Comparison of ENCODE assay signal across 1 cellular context in genomic region chr11:118673361-118674093, GRCh38.
TF ChIP-seq lines count a peak whose summit lies in the region.

No MANE protein-coding gene starts in this region.

TF ChIP-seq in HepG2, 621 proteins besides CTCF, POLR2A, EP300 and RAD21 (continued from another document and continues in another):
- TF ChIP-seq KIAA2018 (CRISPR knock-in tag; IDR thresholded peaks at IDR 0.05; ENCODE audit: borderline replicate concordance) (no peak), ZNF678 (CRISPR knock-in tag; IDR thresholded peaks at IDR 0.05) (no peak), BCLAF1 (IDR thresholded peaks at IDR 0.05) (no peak), ZNF343 (CRISPR knock-in tag; IDR thresholded peaks at IDR 0.05) (peak; percentile 52; the same call in 1 of the 2 replicates), PBX2 (CRISPR knock-in tag; IDR thresholded peaks at IDR 0.05) (no peak), ZNF766 (CRISPR knock-in tag; IDR thresholded peaks at IDR 0.05; ENCODE audit: borderline replicate concordance) (no peak), GATAD2A (CRISPR knock-in tag; IDR thresholded peaks at IDR 0.05) (peak; percentile 70), ZNF430 (CRISPR knock-in tag; IDR thresholded peaks at IDR 0.05) (no peak), SKIL (CRISPR knock-in tag; IDR thresholded peaks at IDR 0.05; ENCODE audit: borderline replicate concordance) (no peak), TBX2 (CRISPR knock-in tag; IDR thresholded peaks at IDR 0.05; ENCODE audit: borderline replicate concordance) (peak; percentile 99), ZNF382 (CRISPR knock-in tag; IDR thresholded peaks at IDR 0.05; ENCODE audit: borderline replicate concordance) (no peak), RNF2 (conservative IDR thresholded peaks at IDR 0.05; ENCODE audit: low read depth) (no peak), FOXO1 (CRISPR knock-in tag; IDR thresholded peaks at IDR 0.05) (peak; percentile 74), ZNF253 (CRISPR knock-in tag; IDR thresholded peaks at IDR 0.05; ENCODE audit: borderline replicate concordance) (no peak), PRMT3 (CRISPR knock-in tag; IDR thresholded peaks at IDR 0.05; ENCODE audit: borderline replicate concordance, low read depth) (no peak), SIX4 (CRISPR knock-in tag; IDR thresholded peaks at IDR 0.05) (no peak), ZNF20 (CRISPR knock-in tag; IDR thresholded peaks at IDR 0.05) (no peak), ZNF598 (CRISPR knock-in tag; IDR thresholded peaks at IDR 0.05; ENCODE audit: borderline replicate concordance) (no peak; the same call in 1 of the 2 replicates), ZSCAN30 (CRISPR knock-in tag; IDR thresholded peaks at IDR 0.05) (no peak), ZNF362 (CRISPR knock-in tag; IDR thresholded peaks at IDR 0.05; ENCODE audit: borderline replicate concordance) (peak; percentile 35; the same call in 1 of the 2 replicates), TFAP4 (IDR thresholded peaks at IDR 0.05; ENCODE audit: borderline replicate concordance, low read depth) (peak; percentile 84; the same call in 1 of the 2 replicates), ZNF556 (CRISPR knock-in tag; IDR thresholded peaks at IDR 0.05; ENCODE audit: borderline replicate concordance) (0 out of 2 replicates have a peak, but pooled peaks have one; percentile 60), HCFC1 (IDR thresholded peaks at IDR 0.05; ENCODE audit: low read depth, low read length) (no peak), THRA (CRISPR knock-in tag; IDR thresholded peaks at IDR 0.05; ENCODE audit: borderline replicate concordance) (peak; percentile 21; the same call in 1 of the 2 replicates), ZHX1 (CRISPR knock-in tag; IDR thresholded peaks at IDR 0.05; ENCODE audit: low read depth) (no peak), CCDC6 (CRISPR knock-in tag; IDR thresholded peaks at IDR 0.05) (no peak), ZC3H4 (CRISPR knock-in tag; IDR thresholded peaks at IDR 0.05; ENCODE audit: borderline replicate concordance) (no peak), ZMYM3 (CRISPR knock-in tag; IDR thresholded peaks at IDR 0.05) (no peak; the same call in 1 of the 2 replicates), ZNF672 (CRISPR knock-in tag; IDR thresholded peaks at IDR 0.05) (no peak), ZNF3 (CRISPR knock-in tag; IDR thresholded peaks at IDR 0.05) (0 out of 2 replicates have a peak, but pooled peaks have one; percentile 40), ZNF7 (CRISPR knock-in tag; IDR thresholded peaks at IDR 0.05) (no peak), IRF1 (CRISPR knock-in tag; IDR thresholded peaks at IDR 0.05; ENCODE audit: low read depth) (no peak), PCBP2 (optimal IDR thresholded peaks at IDR 0.05; ENCODE audit: low read depth, low read length, poor library complexity, severe bottlenecking) (no peak), AHR (CRISPR knock-in tag; IDR thresholded peaks at IDR 0.05) (no peak), ZKSCAN1 (IDR thresholded peaks at IDR 0.05; ENCODE audit: low read length) (no peak), CHCHD3 (CRISPR knock-in tag; IDR thresholded peaks at IDR 0.05) (no peak), NFYC (CRISPR knock-in tag; IDR thresholded peaks at IDR 0.05) (no peak), SNRNP70 (IDR thresholded peaks at IDR 0.05; ENCODE audit: low read depth, low read length) (no peak), ZMYM4 (CRISPR knock-in tag; IDR thresholded peaks at IDR 0.05) (no peak), DDIT3 (CRISPR knock-in tag; IDR thresholded peaks at IDR 0.05) (no peak)
